23 cellular contexts compared by ENCODE assay signal in the genomic region with DNA sequence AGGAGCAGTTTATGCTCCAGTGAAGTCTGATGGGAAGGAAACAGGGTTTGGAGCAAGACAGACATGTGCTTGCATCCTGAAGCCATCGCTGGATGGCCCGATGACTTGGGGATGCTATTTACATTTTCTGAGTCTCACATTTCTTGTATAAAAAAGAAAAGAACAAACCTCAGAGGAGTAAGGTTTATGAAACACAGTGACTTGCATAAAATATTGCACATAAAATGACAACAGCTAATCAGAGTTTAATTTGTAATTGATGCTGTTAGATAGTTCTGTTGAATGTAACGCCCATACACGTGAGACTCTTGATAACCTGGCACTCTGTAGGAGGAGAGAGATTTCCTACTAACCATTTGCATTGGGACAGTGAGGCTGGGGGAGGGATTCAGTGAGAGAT. TPM values are rescaled to one million over a fixed set of nuclear protein-coding genes. Genes with fewer than 3 reads are reported as not detected.
DNase-seq lines count a peak whose midpoint lies in the region; ATAC-seq, FAIRE-seq and TF ChIP-seq lines count a peak whose summit lies in the region.
"Had no signal": no experiment of that assay in that cellular context is flagged by ENCODE, and none has a peak within 500 bp of the region (broad histone marks: within the 10 kb centered on the region; RNA-seq: fewer than 3 reads in every experiment).

No MANE protein-coding gene starts in this region.

- no peak for TF ChIP-seq CTCF in A549 (IDR thresholded peaks at IDR 0.05)
- no peak for TF ChIP-seq CTCF in VCaP (conservative IDR thresholded peaks at IDR 0.05)
- TF ChIP-seq CTCF in chondrocyte (IDR thresholded peaks at IDR 0.05), result no peak
- no peak for TF ChIP-seq CTCF in vagina (IDR thresholded peaks at IDR 0.05)
- TF ChIP-seq CTCF in omental fat pad (IDR thresholded peaks at IDR 0.05), result no peak

- H3K4me1 ChIP-seq in A549, result no peaks in the 10 kb centered on the region
- peaks cover 17% of the 10 kb centered on the region for H3K4me1 ChIP-seq in vagina
- H3K4me1 ChIP-seq: Caco-2 had no signal

- no peak for TF ChIP-seq RAD21 in A549 (conservative IDR thresholded peaks at IDR 0.05 in 1 of 2, IDR thresholded peaks at IDR 0.05 in 1 of 2)

- TF ChIP-seq POLR2A in A549 (IDR thresholded peaks at IDR 0.05; ENCODE audit: low read length), result no peak
- TF ChIP-seq POLR2A in vagina (IDR thresholded peaks at IDR 0.05), result no peak

- POLR2A ChIA-PET in A549 (lab: Yijun Ruan, JAX), result no interaction called here

- H3K9me3 Mint-ChIP-seq in chondrocyte (ENCODE audit: low read depth), result no peaks in the 10 kb centered on the region
- H3K9me3 Mint-ChIP-seq: CD4-positive, alpha-beta memory T cell; CD8-positive, alpha-beta memory T cell had no signal

- H3K4me3 ChIP-seq in A549 (no peak overlapping the region), vagina (no peak overlapping the region)
- H3K4me3 ChIP-seq: BLaER1 had no signal

- TF ChIP-seq EP300 in A549 (IDR thresholded peaks at IDR 0.05), result no peak

- no peaks in the 10 kb centered on the region for H3K36me3 ChIP-seq in vagina
- H3K36me3 ChIP-seq: BE2C had no signal

- H3K27me3 Mint-ChIP-seq in chondrocyte (ENCODE audit: low read depth), result no peaks in the 10 kb centered on the region

- CTCF ChIA-PET in A549 (lab: Yijun Ruan, JAX), result interaction anchor here (2.1 kb wide), 1 partner anchor 12 kb away, joined by 8 read pairs; no protein-coding TSS in a partner anchor

- whole genome bisulfite sequencing in A549 (ENCODE audit: missing lambda C conversion rate), result 89% methylated on average over 4 of the region's 4 CpGs

- no peaks in the 10 kb centered on the region for H3K27me3 ChIP-seq in vagina
- H3K27me3 ChIP-seq: BE2C, BLaER1 had no signal

- intact Hi-C loops in cardiac septum (cut with DNase I) (no loop called here), left ventricle myocardium superior (cut with micrococcal nuclease) (no loop called here), vagina (cut with DNase I) (no loop called here)

- peaks cover 9% of the 10 kb centered on the region for H3K36me3 Mint-ChIP-seq in chondrocyte (ENCODE audit: low read depth)
- H3K36me3 Mint-ChIP-seq: CD4-positive, alpha-beta memory T cell; CD4-positive, CD25-positive, alpha-beta regulatory T cell; CD8-positive, alpha-beta memory T cell had no signal

- H3K4me3 Mint-ChIP-seq in chondrocyte (ENCODE audit: unreplicated experiment), result no peak overlapping the region
- H3K4me3 Mint-ChIP-seq: CD14-positive monocyte; CD4-positive, alpha-beta memory T cell; CD4-positive, CD25-positive, alpha-beta regulatory T cell; CD8-positive, alpha-beta memory T cell had no signal

- no peak overlapping the region for H3K4me2 ChIP-seq in A549
- H3K4me2 ChIP-seq: BLaER1 had no signal

- peaks cover 11% of the 10 kb centered on the region for H3K4me1 Mint-ChIP-seq in chondrocyte (ENCODE audit: low read depth)

- FAIRE-seq in A549 (lab: Jason Lieb, UNC), result no peak
- FAIRE-seq: D721Med, G401.6, GM12891, GM19239 had no signal

- ATAC-seq in left ventricle myocardium superior (no peak), A549 (no peak), omental fat pad (ENCODE audit: low FRiP score) (no peak)

- H3K27ac ChIP-seq in A549, result no peak overlapping the region
- 0 out of 2 replicates have a peak overlapping the region, but pooled peaks have one; percentile 20 for H3K27ac ChIP-seq in VCaP
- no peak overlapping the region for H3K27ac ChIP-seq in vagina
- H3K27ac ChIP-seq: 22Rv1, BLaER1 had no signal

- DNase-seq in cardiac septum (ENCODE audit: low spot score) (peak; percentile 14), left ventricle myocardium superior (no peak), A549 (ENCODE audit: low read depth in 1 of 2, low spot score in 1 of 2) (no peak), chondrocyte (ENCODE audit: low spot score) (no peak), vagina (ENCODE audit: extremely low spot score in 2 of 2) (no peak), omental fat pad (ENCODE audit: low spot score) (no peak), SIG-M5 (lab: John Stamatoyannopoulos, UW) (no peak)
- DNase-seq: ACHN; BE2C; Caco-2; Calu3; CD4-positive, alpha-beta memory T cell; CD4-positive, CD25-positive, alpha-beta regulatory T cell; CD8-positive, alpha-beta memory T cell; GF-D8 had no signal

- H3K27ac Mint-ChIP-seq in chondrocyte (ENCODE audit: unreplicated experiment), result peak overlapping the region; percentile 22
- H3K27ac Mint-ChIP-seq: CD14-positive monocyte; CD4-positive, alpha-beta memory T cell; CD4-positive, CD25-positive, alpha-beta regulatory T cell; CD8-positive, alpha-beta memory T cell had no signal

- H3K9me3 ChIP-seq in A549 (no peaks in the 10 kb centered on the region), vagina (no peaks in the 10 kb centered on the region)
- H3K9me3 ChIP-seq: BE2C, BLaER1, Caco-2 had no signal

TF ChIP-seq in A549, 52 proteins besides CTCF, POLR2A, EP300 and RAD21:
- peak; percentile 60 for TF ChIP-seq NFE2L2 (conservative IDR thresholded peaks at IDR 0.05; ENCODE audit: low read length)
- no peak for TF ChIP-seq CEBPB (IDR thresholded peaks at IDR 0.05)

RNA-seq across cellular contexts. Expression of a gene that starts 16.5 kb away (rescaled TPM):
- total RNA-seq in cardiac septum, result 2.9 TPM
- 1.9 TPM for total RNA-seq in left ventricle myocardium superior
- polyA plus RNA-seq in A549 (2011; rRNA removed), result 8.6 and 10.8 TPM in 2 replicates
- polyA plus RNA-seq in A549 (2012; cell fraction: cytosol; rRNA removed), result 8.9 and 10.0 TPM in 2 replicates
- polyA plus RNA-seq in A549 (2012; cell fraction: nucleus; rRNA removed), result 14.3 and 16.5 TPM in 2 replicates
- polyA plus RNA-seq in A549 (2017; fragmentation: RNase III; extraction: RNeasy Plus Mini Kit Qiagen cat#74134 plus additional on column Dnase treatment), result 10.0 to 10.4 TPM (median 10.3 TPM) in 3 replicates
- polyA minus RNA-seq in A549 (2011; rRNA and poly(A)+ RNA removed), result 1.2 and 2.4 TPM in 2 replicates
- 12.0 to 16.3 TPM (median 14.4 TPM) in 3 replicates for total RNA-seq in chondrocyte
- total RNA-seq in vagina, result 8.1 TPM
- 1 to 10 TPM; 2.6 to 5.4 (median 4.0) TPM for total RNA-seq in omental fat pad
- total RNA-seq: CD4-positive, CD25-positive, alpha-beta regulatory T cell had no signal
- polyA plus RNA-seq: CD14-positive monocyte; CD4-positive, alpha-beta memory T cell; CD8-positive, alpha-beta memory T cell had no signal

RNA-seq across cellular contexts. Expression of a gene that starts 47.2 kb away (rescaled TPM):
- 110 TPM for total RNA-seq in cardiac septum
- total RNA-seq in left ventricle myocardium superior, result 143 TPM
- 36.5 and 56.4 TPM in 2 replicates for polyA plus RNA-seq in A549 (2011; rRNA removed)
- 22.8 and 23.3 TPM in 2 replicates for polyA plus RNA-seq in A549 (2012; cell fraction: cytosol; rRNA removed)
- polyA plus RNA-seq in A549 (2012; cell fraction: nucleus; rRNA removed), result 19.3 and 27.7 TPM in 2 replicates
- polyA plus RNA-seq in A549 (2017; fragmentation: RNase III; extraction: RNeasy Plus Mini Kit Qiagen cat#74134 plus additional on column Dnase treatment), result 33.7 to 37.8 TPM (median 33.8 TPM) in 3 replicates
- polyA minus RNA-seq in A549 (2011; rRNA and poly(A)+ RNA removed), result 25.9 and 28.7 TPM in 2 replicates
- total RNA-seq in chondrocyte, result 36.2 to 38.5 TPM (median 37.0 TPM) in 3 replicates
- 38.3 TPM for total RNA-seq in vagina
- 10 to 100 TPM; 36.4 to 64.0 (median 40.1) TPM for total RNA-seq in omental fat pad
